Comparison of ENCODE assay signal across 1 cellular context in genomic region chr15:89788585-89788984, GRCh38.
TF ChIP-seq lines count a peak whose summit lies in the region.

No MANE protein-coding gene starts in this region.

TF ChIP-seq in HEK293, 187 proteins besides CTCF, POLR2A, EP300 and RAD21 (continued from another document):
- TF ChIP-seq ZNF518A (tag by site-specific recombination; conservative IDR thresholded peaks at IDR 0.05; ENCODE audit: low read depth) = peak; percentile 82
- TF ChIP-seq ZNF140 (tag by site-specific recombination; IDR thresholded peaks at IDR 0.05) = peak; percentile 48; the same call in 1 of the 2 replicates
- TF ChIP-seq ZNF623 (tag by site-specific recombination; IDR thresholded peaks at IDR 0.05) = peak; percentile 63
